20 cellular contexts compared by ENCODE assay signal in the genomic region with DNA sequence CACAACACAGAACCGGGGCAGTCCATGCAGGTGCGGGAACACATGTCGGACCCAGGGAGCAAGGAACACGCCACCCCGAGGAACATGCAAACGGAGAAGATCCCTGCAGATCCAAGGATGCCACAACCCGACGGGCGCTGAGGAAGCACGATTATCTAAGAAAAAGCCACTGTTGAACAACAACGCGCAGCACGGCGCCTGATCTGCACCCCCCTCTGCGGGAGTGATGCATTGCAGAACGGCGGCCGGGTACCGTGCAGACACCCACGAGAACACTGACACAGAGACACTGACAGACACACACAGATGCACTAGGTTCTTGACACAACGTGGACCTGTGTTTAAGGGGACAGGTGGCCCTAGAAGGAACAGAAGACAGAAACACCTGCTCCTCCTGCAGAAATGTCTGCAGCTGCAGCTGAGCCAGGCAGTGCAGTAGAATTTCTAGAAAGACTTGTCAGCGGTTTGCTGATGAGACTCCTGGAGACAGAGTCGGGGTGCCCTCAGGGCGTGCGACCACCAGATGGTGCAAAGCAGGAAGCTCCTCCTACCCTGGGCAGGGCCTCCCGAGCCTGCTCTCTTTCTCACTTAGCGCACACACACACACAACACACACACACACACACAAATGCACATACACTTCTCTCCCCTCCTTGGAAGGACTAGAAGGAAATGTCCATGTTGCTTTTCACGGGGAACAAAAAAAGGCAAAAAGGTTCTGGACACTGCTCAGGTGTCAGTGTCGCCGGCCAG. TPM values are rescaled to one million over a fixed set of nuclear protein-coding genes. Genes with fewer than 3 reads are reported as not detected.
"Had no signal": no experiment of that assay in that cellular context is flagged by ENCODE, and none has a peak within 500 bp of the region (broad histone marks: within the 10 kb centered on the region; RNA-seq: fewer than 3 reads in every experiment).

No MANE protein-coding gene starts in this region.

- H3K36me3 Mint-ChIP-seq: immature natural killer cell, natural killer cell had no signal

- H3K4me3 Mint-ChIP-seq: activated naive CD8-positive, alpha-beta T cell treated with anti-CD3 and anti-CD28 coated beads, Interleukin-2, amount 50 U/mL, for 24 hours; activated T-helper 17 cell treated with anti-CD3 and anti-CD28 coated beads, Interleukin-2, amount 50 U/mL, for 72 hours; natural killer cell had no signal

- H3K27ac Mint-ChIP-seq: activated naive CD8-positive, alpha-beta T cell treated with anti-CD3 and anti-CD28 coated beads, Interleukin-2, amount 50 U/mL, for 24 hours; activated T-helper 17 cell treated with anti-CD3 and anti-CD28 coated beads, Interleukin-2, amount 50 U/mL, for 72 hours had no signal

- H3K27ac ChIP-seq: ascending aorta, epithelial cell of prostate, heart left ventricle, prostate gland, thoracic aorta, upper lobe of right lung had no signal

- H3K36me3 ChIP-seq: ascending aorta, heart left ventricle, prostate gland, thoracic aorta, upper lobe of right lung had no signal

- DNase-seq: activated CD4-positive, alpha-beta T cell treated with anti-CD3 and anti-CD28 coated beads, Interleukin-2, amount 50 U/mL, for 4 hours; activated CD4-positive, CD25-positive, alpha-beta regulatory T cell treated with anti-CD3 and anti-CD28 coated beads, Interleukin-2, amount 50 U/mL, for 72 hours; activated naive CD4-positive, alpha-beta T cell treated with Interleukin-2 at 50 U/mL for 16 hours; activated naive CD8-positive, alpha-beta T cell treated with anti-CD3 and anti-CD28 coated beads, Interleukin-2, amount 50 U/mL, for 24 hours; dermis blood vessel endothelial cell; foreskin melanocyte; heart left ventricle; immature natural killer cell; mesendoderm; natural killer cell; small intestine; stimulated activated naive CD8-positive, alpha-beta T cell treated with anti-CD3 and anti-CD28 coated beads, Interleukin-15, Interleukin-2, amounts not matched to agents 100 U/mL and 50 U/mL, for 24 hours; T-helper 9 cell; upper lobe of right lung had no signal

- ATAC-seq: activated naive CD8-positive, alpha-beta T cell treated with anti-CD3 and anti-CD28 coated beads, Interleukin-2, amount 50 U/mL, for 24 hours; activated T-helper 17 cell treated with anti-CD3 and anti-CD28 coated beads, Interleukin-2, amount 50 U/mL, for 72 hours; natural killer cell; stimulated activated naive CD8-positive, alpha-beta T cell treated with anti-CD3 and anti-CD28 coated beads, Interleukin-15, Interleukin-2, amounts not matched to agents 100 U/mL and 50 U/mL, for 24 hours; upper lobe of right lung had no signal

- H3K9me3 Mint-ChIP-seq: activated naive CD8-positive, alpha-beta T cell treated with anti-CD3 and anti-CD28 coated beads, Interleukin-2, amount 50 U/mL, for 24 hours; activated T-helper 17 cell treated with anti-CD3 and anti-CD28 coated beads, Interleukin-2, amount 50 U/mL, for 72 hours; immature natural killer cell; natural killer cell had no signal

- H3K4me3 ChIP-seq: ascending aorta, heart left ventricle, prostate gland, thoracic aorta, upper lobe of right lung had no signal

- H3K4me1 ChIP-seq: ascending aorta, heart left ventricle, prostate gland, upper lobe of right lung had no signal

RNA-seq across cellular contexts. Expression of gene NPTX1, which starts 7.5 kb away (rescaled TPM):
- total RNA-seq: ascending aorta had no signal
- polyA plus RNA-seq: liver had no signal
